ENCODE assay signal across 10 cellular contexts in genomic region chr5:1107167-1108007, GRCh38. TPM values are rescaled to one million over a fixed set of nuclear protein-coding genes. Genes with fewer than 3 reads are reported as not detected.
A peak's percentile ranks its signal among the peaks of the same experiment; 100 is the strongest.
DNase-seq lines count a peak whose midpoint lies in the region; ATAC-seq and TF ChIP-seq lines count a peak whose summit lies in the region.
"Had no signal": no experiment of that assay in that cellular context is flagged by ENCODE, and none has a peak within 500 bp of the region (broad histone marks: within the 10 kb centered on the region; RNA-seq: fewer than 3 reads in every experiment).

No MANE protein-coding gene starts in this region.

- H3K36me3 ChIP-seq in DOHH2 (ENCODE audit: control insufficient read depth, low read length) (no peaks in the 10 kb centered on the region), Loucy (ENCODE audit: insufficient read depth, low read length) (no peaks in the 10 kb centered on the region), SJCRH30 (no peaks in the 10 kb centered on the region), lower lobe of right lung (no peaks in the 10 kb centered on the region)
- H3K36me3 ChIP-seq: adrenal gland had no signal

- H4K20me1 ChIP-seq in DOHH2 (ENCODE audit: control insufficient read depth, insufficient read depth, low read depth, low read length) (no peaks in the 10 kb centered on the region), Loucy (ENCODE audit: insufficient read depth, low read length, poor library complexity, severe bottlenecking) (no peaks in the 10 kb centered on the region)

- peak overlapping the region in 4 of 5 experiments; percentile 7 to 42 (median 37) for H3K27ac Mint-ChIP-seq in brain
- H3K27ac Mint-ChIP-seq in naive thymus-derived CD8-positive, alpha-beta T cell = peak overlapping the region; percentile 82 to 99 (median 96)

- ATAC-seq in naive thymus-derived CD8-positive, alpha-beta T cell = no peak
- ATAC-seq in HG02884 (IDR thresholded peaks at IDR 0.05; ENCODE audit: unreplicated experiment) = no peak
- ATAC-seq in lower lobe of right lung = no peak

- H3K4me3 Mint-ChIP-seq in brain = peak overlapping the region in 3 of 5 experiments; percentile 7 to 53 (median 23)
- peak overlapping the region; percentile 64 to 93 (median 84) for H3K4me3 Mint-ChIP-seq in naive thymus-derived CD8-positive, alpha-beta T cell

- H3K9me3 Mint-ChIP-seq in brain = no peaks in the 10 kb centered on the region
- no peaks in the 10 kb centered on the region for H3K9me3 Mint-ChIP-seq in naive thymus-derived CD8-positive, alpha-beta T cell

- H2AFZ ChIP-seq in Loucy (ENCODE audit: low read length) = no peak overlapping the region

- H3K4me3 ChIP-seq in DOHH2 (ENCODE audit: low read length) (no peak overlapping the region), Loucy (ENCODE audit: low read length, poor library complexity, severe bottlenecking) (no peak overlapping the region), SJCRH30 (no peak overlapping the region), lower lobe of right lung (no peak overlapping the region)
- H3K4me3 ChIP-seq: adrenal gland had no signal

- intact Hi-C loops in lower lobe of right lung (cut with DNase I) = no loop called here

- POLR2A ChIA-PET in naive thymus-derived CD8-positive, alpha-beta T cell (lab: Charles Lee) = interaction anchor here (1.7 to 1.8 kb wide), 2 partner anchors 22 to 33 kb away, joined by 4 to 6 read pairs; no protein-coding TSS in a partner anchor

- H3K9me3 ChIP-seq in DOHH2 (ENCODE audit: control insufficient read depth, insufficient read depth, low read length) (no peaks in the 10 kb centered on the region), Loucy (ENCODE audit: insufficient read depth, low read depth, low read length) (no peaks in the 10 kb centered on the region), SJCRH30 (replicated peaks) (no peaks in the 10 kb centered on the region), lower lobe of right lung (no peaks in the 10 kb centered on the region)
- H3K9me3 ChIP-seq: adrenal gland had no signal

- TF ChIP-seq CTCF in DOHH2 (IDR thresholded peaks at IDR 0.05; ENCODE audit: low read depth, low read length, poor library complexity, severe bottlenecking) (peak; percentile 20), Loucy (conservative IDR thresholded peaks at IDR 0.05; ENCODE audit: low read length) (peak; percentile 36), brain (conservative IDR thresholded peaks at IDR 0.05) (no peak), lower lobe of right lung (IDR thresholded peaks at IDR 0.05) (no peak)

- H3K9ac ChIP-seq in Loucy (ENCODE audit: low read depth, low read length, poor library complexity, severe bottlenecking) = no peak overlapping the region

- peaks cover 3% of the 10 kb centered on the region for H3K27me3 Mint-ChIP-seq in brain
- H3K27me3 Mint-ChIP-seq in naive thymus-derived CD8-positive, alpha-beta T cell = no peaks in the 10 kb centered on the region

- H3K27me3 ChIP-seq in DOHH2 (ENCODE audit: control insufficient read depth, low read length) (peaks cover 3% of the 10 kb centered on the region; the same call in 1 of the 2 replicates), Loucy (ENCODE audit: insufficient read depth, low read length, poor library complexity, severe bottlenecking) (no peaks in the 10 kb centered on the region), SJCRH30 (no peaks in the 10 kb centered on the region), lower lobe of right lung (ENCODE audit: low read depth) (no peaks in the 10 kb centered on the region)
- H3K27me3 ChIP-seq: adrenal gland had no signal

- no peak for DNase-seq in naive thymus-derived CD8-positive, alpha-beta T cell
- no peak for DNase-seq in SJCRH30
- no peak for DNase-seq in lower lobe of right lung
- DNase-seq in effector CD8-positive, alpha-beta T cell (lab: John Stamatoyannopoulos, UW) = no peak
- DNase-seq: NCI-H1930 had no signal

- no peaks in the 10 kb centered on the region for H3K36me3 Mint-ChIP-seq in brain
- peaks cover 0 to 2% (median 0%) of the 10 kb centered on the region in 3 donors for H3K36me3 Mint-ChIP-seq in naive thymus-derived CD8-positive, alpha-beta T cell

- H3K4me1 ChIP-seq in DOHH2 (ENCODE audit: control insufficient read depth, low read length) = no peaks in the 10 kb centered on the region
- peaks cover 50% of the 10 kb centered on the region for H3K4me1 ChIP-seq in Loucy (ENCODE audit: insufficient read depth, low read length, poor library complexity, severe bottlenecking)
- peaks cover 26% of the 10 kb centered on the region for H3K4me1 ChIP-seq in SJCRH30
- H3K4me1 ChIP-seq in lower lobe of right lung = peaks cover 76% of the 10 kb centered on the region

- peaks cover 44% of the 10 kb centered on the region for H3K4me1 Mint-ChIP-seq in brain
- H3K4me1 Mint-ChIP-seq in naive thymus-derived CD8-positive, alpha-beta T cell = peaks cover 38 to 82% (median 68%) of the 10 kb centered on the region in 4 donors

- H3K9me2 ChIP-seq in DOHH2 (replicated peaks; ENCODE audit: control insufficient read depth, low read length) = no peaks in the 10 kb centered on the region
- H3K9me2 ChIP-seq in Loucy (replicated peaks; ENCODE audit: low read depth, low read length) = no peaks in the 10 kb centered on the region

- H3F3A ChIP-seq in DOHH2 (ENCODE audit: control insufficient read depth, insufficient read depth) = no peaks in the 10 kb centered on the region
- no peaks in the 10 kb centered on the region for H3F3A ChIP-seq in Loucy (ENCODE audit: low read depth)

- no peak overlapping the region for H3K4me2 ChIP-seq in DOHH2 (ENCODE audit: low read length)
- H3K4me2 ChIP-seq in Loucy (ENCODE audit: low read depth, low read length, poor library complexity, severe bottlenecking) = peak overlapping the region; percentile 5

- H3K27ac ChIP-seq in DOHH2 (ENCODE audit: low read depth, low read length) (no peak overlapping the region), SJCRH30 (no peak overlapping the region), lower lobe of right lung (no peak overlapping the region)

- H3K79me2 ChIP-seq in DOHH2 (ENCODE audit: control insufficient read depth, low read length) = no peaks in the 10 kb centered on the region
- peaks cover 45% of the 10 kb centered on the region; the same call in 1 of the 2 replicates for H3K79me2 ChIP-seq in Loucy (ENCODE audit: insufficient read depth, low read length)

RNA-seq across cellular contexts. Expression of gene SLC12A7, which starts 4.5 kb away (rescaled TPM):
- polyA plus RNA-seq in brain (ENCODE audit: insufficient read depth, low read depth, low replicate concordance) = 80.0 TPM
- 10 to 100 TPM; 60.0 to 68.3 TPM for total RNA-seq in naive thymus-derived CD8-positive, alpha-beta T cell
- 10 to 100 TPM in 1 of 3 donors, 1 to 10 TPM in 2; 7.3 to 25.4 (median 8.5) TPM for polyA plus RNA-seq in naive thymus-derived CD8-positive, alpha-beta T cell
- 11.5 and 12.0 TPM in 2 replicates for total RNA-seq in SJCRH30 (2014; rRNA removed; shearing (Covaris generic))
- total RNA-seq in lower lobe of right lung = 49.5 TPM

Comparison
In these comparisons a context has a peak if more than half of its experiments do, and no peak if none do; other contexts are left out.
1. CTCF ChIP-seq: peak in DOHH2 (single experiment) and Loucy (single experiment); none in brain (0 of 2) and lower lobe of right lung (single experiment).